Comparison of ENCODE assay signal across 16 cellular contexts in genomic region chr13:37475966-37476365, GRCh38.
DNase-seq lines count a peak whose midpoint lies in the region; ATAC-seq and TF ChIP-seq lines count a peak whose summit lies in the region.
"Had no signal": no experiment of that assay in that cellular context is flagged by ENCODE, and none has a peak within 500 bp of the region (broad histone marks: within the 10 kb centered on the region; RNA-seq: fewer than 3 reads in every experiment).

No MANE protein-coding gene starts in this region.

- DNase-seq in NCI-H2081 (lab: John Stamatoyannopoulos, UW) (peak; percentile 5 to 41), NCI-H2081 treated with DMSO at 0.1 percent for 48 hours (lab: John Stamatoyannopoulos, UW) (no peak), chondrocyte (ENCODE audit: low spot score) (no peak), foreskin melanocyte (peak; percentile 51), spleen (no peak), progenitor cell of endocrine pancreas (ENCODE audit: low spot score, unreplicated experiment) (no peak)
- no peak for DNase-seq in effector memory CD8-positive, alpha-beta T cell
- DNase-seq: NCI-H1105 treated with DMSO at 0.1 percent for 48 hours, NCI-H1930, NCI-H524 treated with DMSO at 0.1 percent for 48 hours, OCI-M1, SJCRH30 had no signal

- no peak for TF ChIP-seq CTCF in chondrocyte (IDR thresholded peaks at IDR 0.05)
- TF ChIP-seq CTCF in spleen (IDR thresholded peaks at IDR 0.05 in 8 of 11, conservative IDR thresholded peaks at IDR 0.05 in 3 of 11), result no peak
- TF ChIP-seq CTCF in progenitor cell of endocrine pancreas (IDR thresholded peaks at IDR 0.05; ENCODE audit: unreplicated experiment), result no peak

- no peaks in the 10 kb centered on the region for H3K4me1 ChIP-seq in spleen
- H3K4me1 ChIP-seq: SJCRH30 had no signal

- H3K27me3 Mint-ChIP-seq in chondrocyte (ENCODE audit: low read depth), result no peaks in the 10 kb centered on the region
- no peaks in the 10 kb centered on the region for H3K27me3 Mint-ChIP-seq in effector memory CD8-positive, alpha-beta T cell
- H3K27me3 Mint-ChIP-seq in progenitor cell of endocrine pancreas, result no peaks in the 10 kb centered on the region

- H3K36me3 Mint-ChIP-seq in chondrocyte (ENCODE audit: low read depth), result peaks cover 1% of the 10 kb centered on the region
- no peaks in the 10 kb centered on the region for H3K36me3 Mint-ChIP-seq in effector memory CD8-positive, alpha-beta T cell (ENCODE audit: insufficient read depth)
- no peaks in the 10 kb centered on the region for H3K36me3 Mint-ChIP-seq in progenitor cell of endocrine pancreas (ENCODE audit: insufficient read depth)

- TF ChIP-seq POLR2A in spleen (IDR thresholded peaks at IDR 0.05), result no peak

- no peak overlapping the region for H3K27ac ChIP-seq in spleen
- H3K27ac ChIP-seq: 22Rv1; BLaER1 treated with 17β-estradiol and CSF1 and Interleukin-3, amounts not matched to agents 10 nM and 100 nM; RWPE1; SJCRH30 had no signal

- no peak for ATAC-seq in HG02642 (IDR thresholded peaks at IDR 0.05; ENCODE audit: poor library complexity, unreplicated experiment)
- ATAC-seq in effector memory CD8-positive, alpha-beta T cell (replicated peaks), result no peak

- intact Hi-C loops in spleen (cut with DNase I; ENCODE audit: low total_unique reads), result no loop called here

- H3K27ac Mint-ChIP-seq in chondrocyte (ENCODE audit: unreplicated experiment), result peak overlapping the region; percentile 88
- H3K27ac Mint-ChIP-seq in effector memory CD8-positive, alpha-beta T cell, result no peak overlapping the region
- H3K27ac Mint-ChIP-seq in progenitor cell of endocrine pancreas, result no peak overlapping the region

- no peaks in the 10 kb centered on the region for H3K9me3 Mint-ChIP-seq in chondrocyte (ENCODE audit: low read depth)
- H3K9me3 Mint-ChIP-seq in effector memory CD8-positive, alpha-beta T cell, result peaks cover 7 to 14% of the 10 kb centered on the region in 2 donors
- H3K9me3 Mint-ChIP-seq in progenitor cell of endocrine pancreas (ENCODE audit: low read depth), result peaks cover 6% of the 10 kb centered on the region

- peaks cover 0 to 9% (median 2%) of the 10 kb centered on the region in 8 donors for H3K9me3 ChIP-seq in spleen
- H3K9me3 ChIP-seq: SJCRH30 had no signal

- no peak overlapping the region for H3K4me3 Mint-ChIP-seq in chondrocyte (ENCODE audit: unreplicated experiment)
- no peak overlapping the region for H3K4me3 Mint-ChIP-seq in effector memory CD8-positive, alpha-beta T cell
- H3K4me3 Mint-ChIP-seq in progenitor cell of endocrine pancreas (ENCODE audit: low read depth), result no peak overlapping the region

- H3K4me3 ChIP-seq in spleen, result no peak overlapping the region
- H3K4me3 ChIP-seq: BLaER1 treated with 17β-estradiol and CSF1 and Interleukin-3, amounts not matched to agents 10 nM and 100 nM; SJCRH30 had no signal

- no peaks in the 10 kb centered on the region for H3K27me3 ChIP-seq in spleen (replicated peaks in 1 of 7)
- H3K27me3 ChIP-seq: BLaER1 treated with 17β-estradiol and CSF1 and Interleukin-3, amounts not matched to agents 10 nM and 100 nM; SJCRH30 had no signal

- no peaks in the 10 kb centered on the region for H3K36me3 ChIP-seq in spleen
- H3K36me3 ChIP-seq: BLaER1 treated with 17β-estradiol and CSF1 and Interleukin-3, amounts not matched to agents 10 nM and 100 nM; SJCRH30 had no signal

- H3K4me1 Mint-ChIP-seq in chondrocyte (ENCODE audit: low read depth) (peaks cover 56% of the 10 kb centered on the region), progenitor cell of endocrine pancreas (ENCODE audit: low read depth) (peaks cover 6% of the 10 kb centered on the region)
- no peaks in the 10 kb centered on the region for H3K4me1 Mint-ChIP-seq in effector memory CD8-positive, alpha-beta T cell (ENCODE audit: low read depth in 2 of 2)

- WGBS in spleen, 5 donors, result 64 to 86% (median 73%) methylated on average over 1 of the region's 1 CpG

Comparison
In these comparisons a context has a peak if more than half of its experiments do, and no peak if none do; other contexts are left out.
1. DNase-seq: peak in NCI-H2081 (2 of 2) and foreskin melanocyte (single experiment); none in NCI-H2081 treated with DMSO at 0.1 percent for 48 hours (single experiment), chondrocyte (single experiment), spleen (single experiment), effector memory CD8-positive, alpha-beta T cell (0 of 3) and progenitor cell of endocrine pancreas (single experiment).